8 cellular contexts compared by ENCODE assay signal in genomic region chr3:186540444-186541226, GRCh38. TPM values are rescaled to one million over a fixed set of nuclear protein-coding genes. Genes with fewer than 3 reads are reported as not detected.
A peak's percentile ranks its signal among the peaks of the same experiment; 100 is the strongest.
DNase-seq lines count a peak whose midpoint lies in the region; ATAC-seq and TF ChIP-seq lines count a peak whose summit lies in the region.

No MANE protein-coding gene starts in this region.

- H3K36me3 ChIP-seq in lower lobe of right lung: peaks cover 15% of the 10 kb centered on the region

- no peaks in the 10 kb centered on the region for H3K4me1 ChIP-seq in lower lobe of right lung

- peak; percentile 29 for DNase-seq in AG04450 (ENCODE audit: low read depth, low spot score)
- peak; percentile 0 for DNase-seq in NCI-H748 treated with DMSO at 0.1 percent for 48 hours (lab: John Stamatoyannopoulos, UW)
- DNase-seq in activated CD4-positive, alpha-beta T cell treated with anti-CD3 and anti-CD28 coated beads, Interleukin-2, amount 50 U/mL, for 24 hours (ENCODE audit: low read depth in 1 of 2, low spot score in 1 of 2): peak; percentile 59 to 85
- peak; percentile 85 for DNase-seq in dermis blood vessel endothelial cell
- no peak for DNase-seq in lower lobe of right lung
- peak; percentile 42 for DNase-seq in stimulated activated CD8-positive, alpha-beta memory T cell treated with anti-CD3 and anti-CD28 coated beads, Interleukin-12 subunit alpha, Interleukin-12 subunit beta, amount 100 ng/mL, for 24 hours (ENCODE audit: extremely low read depth)

- H3K4me3 ChIP-seq in AG04450 (ENCODE audit: low read depth, low read length): no peak overlapping the region
- H3K4me3 ChIP-seq in lower lobe of right lung: peak overlapping the region; percentile 23

- TF ChIP-seq CTCF in AG04450 (IDR thresholded peaks at IDR 0.05; ENCODE audit: low read depth, low read length): peak; percentile 69
- peak; percentile 70 for TF ChIP-seq CTCF in lower lobe of right lung (IDR thresholded peaks at IDR 0.05)

- H3K9me3 ChIP-seq in AG04450 (ENCODE audit: control insufficient read depth, insufficient read depth, low read length) (no peaks in the 10 kb centered on the region), lower lobe of right lung (no peaks in the 10 kb centered on the region)

- CTCF ChIA-PET in AG04450 (lab: Charles Lee): interaction anchor here (0.6 to 6.1 kb wide), 83 partner anchors 8 to 1228 kb away, joined by 3 to 143 read pairs (median 5); partner anchors contain the start of genes DNAJB11 and TBCCD1

- ATAC-seq in GM18870 (IDR thresholded peaks at IDR 0.05; ENCODE audit: unreplicated experiment): peak; percentile 54
- peak; percentile 35 for ATAC-seq in HG03469 (IDR thresholded peaks at IDR 0.05; ENCODE audit: unreplicated experiment)
- ATAC-seq in lower lobe of right lung: peak; percentile 83 to 92

- intact Hi-C loops in lower lobe of right lung (cut with DNase I): loop anchor here (10.0 kb wide), 1 partner anchor 276 kb away; no protein-coding TSS in a partner anchor

- H3K27ac ChIP-seq in AG04450 (ENCODE audit: low read depth, low read length) (no peak overlapping the region), lower lobe of right lung (no peak overlapping the region)

- H3K27me3 ChIP-seq in AG04450 (ENCODE audit: control insufficient read depth, insufficient read depth, low read length) (no peaks in the 10 kb centered on the region), lower lobe of right lung (ENCODE audit: low read depth) (no peaks in the 10 kb centered on the region)

- POLR2A ChIA-PET in AG04450 (lab: Yijun Ruan, JAX): interaction anchor here (0.6 to 0.8 kb wide), 4 partner anchors 30 to 454 kb away, joined by 3 to 4 read pairs (median 3); partner anchors contain the start of gene DNAJB11

RNA-seq across cellular contexts. Expression of gene CRYGS, which starts 3.5 kb away (rescaled TPM):
- polyA plus RNA-seq in AG04450 (2011; rRNA removed): 1.6 and 2.0 TPM in 2 replicates
- 1.3 and 1.6 TPM in 2 replicates for polyA minus RNA-seq in AG04450 (2011; rRNA and poly(A)+ RNA removed)
- total RNA-seq in dermis blood vessel endothelial cell: 0.70 and 2.4 TPM in 2 replicates
- 4.0 TPM for total RNA-seq in lower lobe of right lung

RNA-seq across cellular contexts. Expression of gene TBCCD1, which starts 26.5 kb away (rescaled TPM):
- polyA plus RNA-seq in AG04450 (2011; rRNA removed): 10.5 and 13.1 TPM in 2 replicates
- polyA minus RNA-seq in AG04450 (2011; rRNA and poly(A)+ RNA removed): 10.7 and 14.7 TPM in 2 replicates
- total RNA-seq in dermis blood vessel endothelial cell (19.3 and 28.2 TPM in 2 replicates), lower lobe of right lung (10.3 TPM)

RNA-seq across cellular contexts. Expression of gene DNAJB11, which starts 29.9 kb away (rescaled TPM):
- polyA plus RNA-seq in AG04450 (2011; rRNA removed): 43.6 and 56.2 TPM in 2 replicates
- 12.6 and 17.5 TPM in 2 replicates for polyA minus RNA-seq in AG04450 (2011; rRNA and poly(A)+ RNA removed)
- total RNA-seq in dermis blood vessel endothelial cell: 60.4 and 91.1 TPM in 2 replicates
- 37.8 TPM for total RNA-seq in lower lobe of right lung

Comparison
In these comparisons a context has a peak if more than half of its experiments do, and no peak if none do; other contexts are left out.
1. ATAC-seq: peak in every context shown above with its lines; median percentile 88 in lower lobe of right lung; 54 in GM18870; 35 in HG03469.